12 cellular contexts compared by ENCODE assay signal in the genomic region with DNA sequence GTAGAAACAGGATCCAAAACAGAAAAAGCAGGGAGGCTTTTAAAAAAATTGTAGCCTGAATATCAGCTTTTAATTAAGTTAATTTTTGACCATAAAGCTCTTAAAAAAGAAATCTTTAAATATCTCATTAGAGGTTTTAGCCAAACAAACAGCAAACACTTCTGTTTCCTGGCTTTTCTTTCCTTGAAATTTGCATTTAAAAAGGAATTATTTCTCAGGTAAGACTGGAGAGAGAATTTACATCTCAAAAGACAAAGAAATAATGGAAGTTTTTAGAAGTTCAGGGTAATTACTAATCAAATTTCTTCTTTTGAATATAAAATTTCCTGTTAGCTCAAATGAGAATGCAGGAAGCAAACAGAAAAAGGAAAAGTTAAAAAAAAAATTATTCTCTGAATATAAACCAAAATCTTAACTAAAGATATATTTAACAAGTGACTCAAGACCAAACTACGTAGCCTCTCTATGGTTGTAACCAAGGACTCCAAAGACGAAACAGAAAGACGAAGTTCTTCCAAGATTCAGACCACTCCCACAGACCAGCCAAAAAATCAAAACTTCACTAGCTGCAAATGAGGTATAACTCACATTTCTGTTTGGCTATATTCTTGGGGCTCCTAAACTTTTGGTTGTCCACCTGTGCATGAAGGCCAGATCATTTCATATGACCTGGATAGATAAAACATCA.
DNase-seq lines count a peak whose midpoint lies in the region; ATAC-seq, FAIRE-seq and TF ChIP-seq lines count a peak whose summit lies in the region.
"Had no signal": no experiment of that assay in that cellular context is flagged by ENCODE, and none has a peak within 500 bp of the region (broad histone marks: within the 10 kb centered on the region; RNA-seq: fewer than 3 reads in every experiment).

No MANE protein-coding gene starts in this region.

- TF ChIP-seq CTCF in suprapubic skin (IDR thresholded peaks at IDR 0.05), result no peak

- no peak overlapping the region for H3K27ac ChIP-seq in suprapubic skin

- H3K4me1 ChIP-seq in suprapubic skin, result no peaks in the 10 kb centered on the region

- WGBS in suprapubic skin, result 50% methylated on average over 3 of the region's 3 CpGs

- no peak overlapping the region for H3K4me3 Mint-ChIP-seq in T-helper 2 cell treated with Interferon-gamma antibody and Interleukin-4, amounts not matched to agents 5 μg/mL and 100 μg/mL, for 36 hours

- DNase-seq in GM18507 (ENCODE audit: extremely low spot score, insufficient read length, low read depth) (no peak), hepatic stellate cell (ENCODE audit: low spot score) (peak; percentile 18), EL (no peak), foreskin melanocyte (no peak), suprapubic skin (ENCODE audit: low spot score in 2 of 2) (no peak)
- no peak for DNase-seq in T-helper 2 cell treated with Interferon-gamma antibody and Interleukin-4, amounts not matched to agents 5 μg/mL and 100 μg/mL, for 36 hours (ENCODE audit: low spot score)
- DNase-seq: COR-L47, hippocampal formation, NCI-H774, posterior cingulate gyrus had no signal

- TF ChIP-seq POLR2A in suprapubic skin (IDR thresholded peaks at IDR 0.05), result no peak

- ATAC-seq in GM21786 (IDR thresholded peaks at IDR 0.05; ENCODE audit: unreplicated experiment), result peak; percentile 37
- ATAC-seq in HG03460 (IDR thresholded peaks at IDR 0.05; ENCODE audit: unreplicated experiment), result peak; percentile 37

- FAIRE-seq in GM18507 (lab: Jason Lieb, UNC), result peak; percentile 89

- no peaks in the 10 kb centered on the region for H3K9me3 ChIP-seq in suprapubic skin

- no peaks in the 10 kb centered on the region for H3K36me3 ChIP-seq in suprapubic skin

- no peaks in the 10 kb centered on the region for H3K27me3 ChIP-seq in suprapubic skin

- H3K9me3 Mint-ChIP-seq in T-helper 2 cell treated with Interferon-gamma antibody and Interleukin-4, amounts not matched to agents 5 μg/mL and 100 μg/mL, for 36 hours, result no peaks in the 10 kb centered on the region

- H3K27ac Mint-ChIP-seq in T-helper 2 cell treated with Interferon-gamma antibody and Interleukin-4, amounts not matched to agents 5 μg/mL and 100 μg/mL, for 36 hours, result no peak overlapping the region

- H3K4me3 ChIP-seq in suprapubic skin, result no peak overlapping the region

- H3K4me1 Mint-ChIP-seq in T-helper 2 cell treated with Interferon-gamma antibody and Interleukin-4, amounts not matched to agents 5 μg/mL and 100 μg/mL, for 36 hours (ENCODE audit: low read depth), result no peaks in the 10 kb centered on the region

- no peaks in the 10 kb centered on the region for H3K36me3 Mint-ChIP-seq in T-helper 2 cell treated with Interferon-gamma antibody and Interleukin-4, amounts not matched to agents 5 μg/mL and 100 μg/mL, for 36 hours (ENCODE audit: low read depth)

- no peak for TF ChIP-seq EP300 in suprapubic skin (IDR thresholded peaks at IDR 0.05)

- no peaks in the 10 kb centered on the region for H3K27me3 Mint-ChIP-seq in T-helper 2 cell treated with Interferon-gamma antibody and Interleukin-4, amounts not matched to agents 5 μg/mL and 100 μg/mL, for 36 hours (ENCODE audit: low read depth)
